In genomic region chr16:22436823-22437652, GRCh38 we compare ENCODE assay signal across 1 cellular context.
TF ChIP-seq lines count a peak whose summit lies in the region.
"Not testable (repeated sequence)": the region's sequence is repeated elsewhere in the genome, so short reads cannot be mapped to it uniquely, and the experiment has no call there.

No MANE protein-coding gene starts in this region.

TF ChIP-seq in K562, 482 proteins besides CTCF, POLR2A, EP300 and RAD21 (continued from another document and continues in another):
- TF ChIP-seq MGA (IDR thresholded peaks at IDR 0.05) (peak; percentile 57; the same call in 1 of the 2 replicates), RBFOX2 (IDR thresholded peaks at IDR 0.05; ENCODE audit: low read depth, low read length) (peak; percentile 85), ZNF395 (CRISPR knock-in tag; IDR thresholded peaks at IDR 0.05) (0 out of 2 replicates have a peak, but pooled peaks have one; percentile 29), CTBP1 (IDR thresholded peaks at IDR 0.05; ENCODE audit: borderline replicate concordance) (0 out of 2 replicates have a peak, but pooled peaks have one; percentile 47), ZFX (CRISPR knock-in tag; IDR thresholded peaks at IDR 0.05) (peak; percentile 83), FIP1L1 (IDR thresholded peaks at IDR 0.05; ENCODE audit: low read depth, low read length, poor library complexity, severe bottlenecking) (peak; percentile 58), POLR2H (tag; IDR thresholded peaks at IDR 0.05; ENCODE audit: low read depth) (peak; percentile 85), HNRNPL (IDR thresholded peaks at IDR 0.05; ENCODE audit: low read depth, low read length) (0 out of 2 replicates have a peak, but pooled peaks have one; percentile 23), PKNOX1 (IDR thresholded peaks at IDR 0.05) (peak; percentile 12; the same call in 1 of the 2 replicates), HDAC2 (IDR thresholded peaks at IDR 0.05) (0 out of 2 replicates have a peak, but pooled peaks have one; percentile 27), EP400 (IDR thresholded peaks at IDR 0.05) (peak; percentile 76), ZNF512 (tag; IDR thresholded peaks at IDR 0.05) (peak; percentile 65), NR2C2 (tag; IDR thresholded peaks at IDR 0.05) (peak; percentile 51), MAZ (CRISPR knock-in tag; conservative IDR thresholded peaks at IDR 0.05 in 1 of 2, IDR thresholded peaks at IDR 0.05 in 1 of 2) (0 out of 4 replicates have a peak, but pooled peaks of 1 of the 2 experiments have one; percentile 71), TOE1 (IDR thresholded peaks at IDR 0.05; ENCODE audit: borderline replicate concordance) (peak; percentile 59; the same call in 1 of the 2 replicates), ZBTB17 (CRISPR knock-in tag; IDR thresholded peaks at IDR 0.05) (0 out of 2 replicates have a peak, but pooled peaks have one; percentile 58), CXXC5 (CRISPR knock-in tag; IDR thresholded peaks at IDR 0.05) (peak; percentile 79), NRF1 (conservative IDR thresholded peaks at IDR 0.05 in 1 of 2, IDR thresholded peaks at IDR 0.05 in 1 of 2) (peak; percentile 34 to 46; a peak in 3 of 4 replicates), ATF6 (CRISPR knock-in tag; IDR thresholded peaks at IDR 0.05) (0 out of 2 replicates have a peak, but pooled peaks have one; percentile 40), CHD1 (IDR thresholded peaks at IDR 0.05; ENCODE audit: low read length) (peak; percentile 78), ELF1 (tag; IDR thresholded peaks at IDR 0.05) (peak; percentile 66), SAP30 (IDR thresholded peaks at IDR 0.05; ENCODE audit: borderline replicate concordance, insufficient read depth, low read depth, low read length, poor library complexity, severe bottlenecking) (peak; percentile 44), E2F6 (IDR thresholded peaks at IDR 0.05; ENCODE audit: borderline replicate concordance in 1 of 2, extremely low read depth in 1 of 2, insufficient read depth in 1 of 2, insufficient read length in 1 of 2, low read depth in 1 of 2, low read length in 1 of 2, poor library complexity in 1 of 2, severe bottlenecking in 1 of 2) (peak; percentile 55 to 66), C11orf30 (IDR thresholded peaks at IDR 0.05; ENCODE audit: low read depth) (peak; percentile 25; the same call in 1 of the 2 replicates), POLR2G (IDR thresholded peaks at IDR 0.05; ENCODE audit: low read depth, low read length) (peak; percentile 90), PHF8 (IDR thresholded peaks at IDR 0.05; ENCODE audit: borderline replicate concordance, low read length) (peak; percentile 70; the same call in 1 of the 2 replicates), EGR1 (conservative IDR thresholded peaks at IDR 0.05) (peak; percentile 44), RB1 (IDR thresholded peaks at IDR 0.05; ENCODE audit: low read depth) (peak; percentile 38; the same call in 1 of the 2 replicates), MLLT1 (IDR thresholded peaks at IDR 0.05) (peak in 1 of 2 experiments; percentile 36; a peak in 1 of 4 replicates), HMGN3 (IDR thresholded peaks at IDR 0.05; ENCODE audit: borderline replicate concordance, extremely low read depth, insufficient read length, low read depth, low read length) (peak; percentile 27), ZNF12 (CRISPR knock-in tag; IDR thresholded peaks at IDR 0.05) (0 out of 2 replicates have a peak, but pooled peaks have one; percentile 52), HNRNPLL (IDR thresholded peaks at IDR 0.05; ENCODE audit: low read depth, low read length, poor library complexity, severe bottlenecking) (peak; percentile 58), ZNF583 (CRISPR knock-in tag; IDR thresholded peaks at IDR 0.05) (peak; percentile 61; the same call in 1 of the 2 replicates), ESRRA (IDR thresholded peaks at IDR 0.05; ENCODE audit: borderline replicate concordance, low read depth) (0 out of 2 replicates have a peak, but pooled peaks have one; percentile 44), HCFC1 (IDR thresholded peaks at IDR 0.05; ENCODE audit: low read depth, low read length) (0 out of 2 replicates have a peak, but pooled peaks have one; percentile 23), ZNF143 (CRISPR knock-in tag; IDR thresholded peaks at IDR 0.05) (peak; percentile 56; the same call in 1 of the 2 replicates), BRD9 (IDR thresholded peaks at IDR 0.05; ENCODE audit: low read depth, partially characterized antibody) (peak; percentile 54), ZBTB7A (IDR thresholded peaks at IDR 0.05; ENCODE audit: borderline replicate concordance, control insufficient read depth, low read depth, low read length) (peak; percentile 63; the same call in 1 of the 2 replicates), NFIC (IDR thresholded peaks at IDR 0.05) (peak; percentile 53), PHF20 (IDR thresholded peaks at IDR 0.05; ENCODE audit: partially characterized antibody) (peak; percentile 43)
- not testable (repeated sequence) for TF ChIP-seq NR2C2 (CRISPR knock-in tag; IDR thresholded peaks at IDR 0.05); TOE1 (CRISPR knock-in tag; IDR thresholded peaks at IDR 0.05; ENCODE audit: borderline replicate concordance, low read depth)
